ENCODE assay signal across 1 cellular context in genomic region chr18:21612125-21613100, GRCh38.
TF ChIP-seq lines count a peak whose summit lies in the region.

Gene SNRPD1, plus strand, starts transcription at chr18:21612314. Its CDS starts 116 bp downstream, at chr18:21612430.

TF ChIP-seq in K562, 482 proteins besides CTCF, POLR2A, EP300 and RAD21 (continued from another document and continues in another):
- peak; percentile 51 to 86 (median 79) for TF ChIP-seq YY1 (IDR thresholded peaks at IDR 0.05; ENCODE audit: borderline replicate concordance in 1 of 3, control insufficient read depth in 1 of 3, extremely low read depth in 1 of 3, insufficient read depth in 3 of 3, insufficient read length in 1 of 3, insufficient replicate concordance in 2 of 3, low read depth in 1 of 3, low read length in 2 of 3)
- TF ChIP-seq BRF1 (IDR thresholded peaks at IDR 0.05; ENCODE audit: borderline replicate concordance, extremely low read depth, insufficient read length): no peak
- no peak for TF ChIP-seq THAP7 (CRISPR knock-in tag; IDR thresholded peaks at IDR 0.05)
- TF ChIP-seq KDM2B (CRISPR knock-in tag; IDR thresholded peaks at IDR 0.05): no peak
- TF ChIP-seq ETV6 (IDR thresholded peaks at IDR 0.05; ENCODE audit: borderline replicate concordance in 1 of 2, low read depth in 2 of 2, low read length in 1 of 2): peak in 1 of 2 experiments; percentile 33; a peak in 1 of 4 replicates
- TF ChIP-seq ETV6 (CRISPR knock-in tag; IDR thresholded peaks at IDR 0.05; ENCODE audit: borderline replicate concordance): no peak
- no peak for TF ChIP-seq NCOA6 (IDR thresholded peaks at IDR 0.05)
- peak; percentile 92 for TF ChIP-seq E2F3 (CRISPR knock-in tag; IDR thresholded peaks at IDR 0.05)
- no peak for TF ChIP-seq PCBP2 (IDR thresholded peaks at IDR 0.05; ENCODE audit: low read depth, low read length, poor library complexity, severe bottlenecking)
- no peak for TF ChIP-seq ZNF655 (CRISPR knock-in tag; IDR thresholded peaks at IDR 0.05)
- TF ChIP-seq CLOCK (CRISPR knock-in tag; IDR thresholded peaks at IDR 0.05; ENCODE audit: borderline replicate concordance): no peak
- TF ChIP-seq BACH1 (tag; IDR thresholded peaks at IDR 0.05): no peak
- TF ChIP-seq SRF (CRISPR knock-in tag; IDR thresholded peaks at IDR 0.05): peak in 1 of 2 experiments; percentile 16; a peak in 1 of 4 replicates
- no peak for TF ChIP-seq SMARCA5 (IDR thresholded peaks at IDR 0.05)
- TF ChIP-seq NR2C1 (IDR thresholded peaks at IDR 0.05): no peak; the same call in 1 of the 2 replicates
- peak; percentile 33; the same call in 1 of the 2 replicates for TF ChIP-seq NR2C1 (tag; IDR thresholded peaks at IDR 0.05)
- TF ChIP-seq ZNF146 (CRISPR knock-in tag; IDR thresholded peaks at IDR 0.05; ENCODE audit: unreplicated experiment): no peak
- TF ChIP-seq RBM14 (IDR thresholded peaks at IDR 0.05; ENCODE audit: borderline replicate concordance, insufficient read depth, low read depth, low read length): no peak
- TF ChIP-seq RFX5 (IDR thresholded peaks at IDR 0.05; ENCODE audit: low read depth, low read length): no peak
- no peak for TF ChIP-seq ZNF778 (CRISPR knock-in tag; IDR thresholded peaks at IDR 0.05)
- TF ChIP-seq SREBF1 (IDR thresholded peaks at IDR 0.05; ENCODE audit: borderline replicate concordance, low read depth, low read length): no peak
- no peak for TF ChIP-seq PURB (CRISPR knock-in tag; IDR thresholded peaks at IDR 0.05; ENCODE audit: low read depth)
- no peak for TF ChIP-seq FOS (IDR thresholded peaks at IDR 0.05; ENCODE audit: extremely low read depth, insufficient read length)
- TF ChIP-seq TCF15 (CRISPR knock-in tag; IDR thresholded peaks at IDR 0.05): no peak
- no peak for TF ChIP-seq OTX1 (CRISPR knock-in tag; IDR thresholded peaks at IDR 0.05)
- no peak for TF ChIP-seq SMARCB1 (IDR thresholded peaks at IDR 0.05; ENCODE audit: insufficient read length, low read depth)
- TF ChIP-seq MTA2 (IDR thresholded peaks at IDR 0.05; ENCODE audit: low read depth): no peak
- peak; percentile 7; the same call in 1 of the 2 replicates for TF ChIP-seq RAD51 (IDR thresholded peaks at IDR 0.05; ENCODE audit: borderline replicate concordance, low read depth)
- no peak; the same call in 1 of the 2 replicates for TF ChIP-seq NR2C2 (CRISPR knock-in tag; IDR thresholded peaks at IDR 0.05)
- TF ChIP-seq NR2C2 (tag; IDR thresholded peaks at IDR 0.05): peak; percentile 43; the same call in 1 of the 2 replicates
- TF ChIP-seq ZBTB2 (IDR thresholded peaks at IDR 0.05): peak; percentile 62; the same call in 1 of the 2 replicates
- no peak for TF ChIP-seq NFYB (IDR thresholded peaks at IDR 0.05; ENCODE audit: extremely low read depth, insufficient read length)
- no peak for TF ChIP-seq SNAPC5 (CRISPR knock-in tag; IDR thresholded peaks at IDR 0.05)
- no peak for TF ChIP-seq ZNF57 (CRISPR knock-in tag; IDR thresholded peaks at IDR 0.05)
- TF ChIP-seq DLX4 (CRISPR knock-in tag; IDR thresholded peaks at IDR 0.05): no peak
- TF ChIP-seq BRD9 (IDR thresholded peaks at IDR 0.05; ENCODE audit: low read depth, partially characterized antibody): no peak
- 0 out of 2 replicates have a peak, but pooled peaks have one; percentile 56 for TF ChIP-seq MTA1 (IDR thresholded peaks at IDR 0.05; ENCODE audit: borderline replicate concordance)
- no peak for TF ChIP-seq ZNF354B (CRISPR knock-in tag; IDR thresholded peaks at IDR 0.05)
- TF ChIP-seq ZNF165 (CRISPR knock-in tag; IDR thresholded peaks at IDR 0.05; ENCODE audit: borderline replicate concordance): no peak
- TF ChIP-seq ZBTB12 (CRISPR knock-in tag; IDR thresholded peaks at IDR 0.05): peak; percentile 62; the same call in 1 of the 2 replicates
- no peak for TF ChIP-seq ZNF668 (CRISPR knock-in tag; IDR thresholded peaks at IDR 0.05)
- TF ChIP-seq DNMT1 (IDR thresholded peaks at IDR 0.05): no peak
- TF ChIP-seq ZNF511 (CRISPR knock-in tag; IDR thresholded peaks at IDR 0.05): peak; percentile 93
- TF ChIP-seq STAT5A (IDR thresholded peaks at IDR 0.05; ENCODE audit: borderline replicate concordance, low read length): no peak; the same call in 1 of the 2 replicates
- no peak for TF ChIP-seq GTF3C2 (IDR thresholded peaks at IDR 0.05; ENCODE audit: borderline replicate concordance, extremely low read depth, insufficient read length)
- no peak for TF ChIP-seq GATA2 (CRISPR knock-in tag; IDR thresholded peaks at IDR 0.05)
- no peak for TF ChIP-seq CBFA2T2 (conservative IDR thresholded peaks at IDR 0.05)
- no peak for TF ChIP-seq CBFA2T3 (IDR thresholded peaks at IDR 0.05)
- no peak for TF ChIP-seq GATAD2B (IDR thresholded peaks at IDR 0.05; ENCODE audit: borderline replicate concordance)
- peak; percentile 72 for TF ChIP-seq MBD2 (IDR thresholded peaks at IDR 0.05; ENCODE audit: borderline replicate concordance, low read depth)
- peak; percentile 87 for TF ChIP-seq C11orf30 (IDR thresholded peaks at IDR 0.05; ENCODE audit: low read depth)
- TF ChIP-seq XRCC5 (IDR thresholded peaks at IDR 0.05; ENCODE audit: low read depth, low read length): peak; percentile 92; the same call in 1 of the 2 replicates
- peak; percentile 98 for TF ChIP-seq HNRNPLL (IDR thresholded peaks at IDR 0.05; ENCODE audit: low read depth, low read length, poor library complexity, severe bottlenecking)
- 0 out of 2 replicates have a peak, but pooled peaks have one; percentile 18 for TF ChIP-seq ELK1 (CRISPR knock-in tag; IDR thresholded peaks at IDR 0.05)
- TF ChIP-seq ATF1 (CRISPR knock-in tag; IDR thresholded peaks at IDR 0.05): peak; percentile 49
- TF ChIP-seq ATF1 (tag; IDR thresholded peaks at IDR 0.05): peak; percentile 92
- no peak for TF ChIP-seq ERF (CRISPR knock-in tag; IDR thresholded peaks at IDR 0.05)
- TF ChIP-seq ARID3A (IDR thresholded peaks at IDR 0.05; ENCODE audit: borderline replicate concordance, low read depth, low read length): 0 out of 2 replicates have a peak, but pooled peaks have one; percentile 2
- TF ChIP-seq RUNX1 (IDR thresholded peaks at IDR 0.05; ENCODE audit: low read depth): no peak
